1 cellular context compared by ENCODE assay signal in the genomic region with DNA sequence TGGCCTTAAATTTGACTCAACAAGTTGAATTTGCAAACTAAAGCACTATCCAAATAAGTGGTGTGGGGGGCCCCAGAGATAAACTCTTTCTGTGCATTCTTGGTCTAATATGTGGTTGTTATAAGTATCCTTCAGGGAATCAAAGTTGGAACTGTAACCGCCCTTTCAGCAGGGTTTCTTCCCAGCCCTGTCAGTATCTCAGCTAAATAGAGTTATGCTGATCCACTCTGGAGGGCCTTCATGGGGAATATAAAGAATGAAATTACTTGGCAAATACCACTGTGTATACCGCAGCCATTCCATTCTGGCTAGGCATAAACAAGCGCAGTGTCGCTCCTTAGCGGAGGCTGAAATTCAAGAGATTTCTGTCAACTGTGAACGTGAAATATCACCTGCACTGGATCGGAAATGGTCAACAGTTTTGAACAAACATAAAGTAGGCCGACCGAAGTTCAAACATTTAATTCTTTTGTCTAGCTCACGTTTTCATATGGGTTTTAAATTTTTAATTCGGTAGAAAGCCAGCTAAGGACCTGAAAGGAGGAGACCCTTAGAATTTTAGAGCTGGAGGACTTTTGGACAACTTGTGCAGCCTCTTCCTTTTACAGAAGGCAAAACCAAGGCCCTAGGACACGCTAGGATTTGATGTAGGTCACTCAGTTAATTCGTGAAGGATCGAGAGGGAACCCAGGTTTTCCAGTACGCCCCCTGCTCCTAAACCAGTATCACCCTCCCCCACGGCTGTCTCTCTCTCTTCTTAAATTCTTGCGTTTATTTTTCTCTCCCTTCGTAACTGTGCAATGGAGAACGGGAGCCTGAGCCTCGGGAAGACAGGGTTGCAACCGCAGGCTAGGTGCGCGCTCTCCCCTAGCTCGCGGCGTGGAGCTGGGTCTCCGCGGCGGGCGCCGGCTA.
TF ChIP-seq lines count a peak whose summit lies in the region.

No MANE protein-coding gene starts in this region.

TF ChIP-seq in HepG2, 621 proteins besides CTCF, POLR2A, EP300 and RAD21 (continued from another document and continues in another):
- TF ChIP-seq, protein P1, sequence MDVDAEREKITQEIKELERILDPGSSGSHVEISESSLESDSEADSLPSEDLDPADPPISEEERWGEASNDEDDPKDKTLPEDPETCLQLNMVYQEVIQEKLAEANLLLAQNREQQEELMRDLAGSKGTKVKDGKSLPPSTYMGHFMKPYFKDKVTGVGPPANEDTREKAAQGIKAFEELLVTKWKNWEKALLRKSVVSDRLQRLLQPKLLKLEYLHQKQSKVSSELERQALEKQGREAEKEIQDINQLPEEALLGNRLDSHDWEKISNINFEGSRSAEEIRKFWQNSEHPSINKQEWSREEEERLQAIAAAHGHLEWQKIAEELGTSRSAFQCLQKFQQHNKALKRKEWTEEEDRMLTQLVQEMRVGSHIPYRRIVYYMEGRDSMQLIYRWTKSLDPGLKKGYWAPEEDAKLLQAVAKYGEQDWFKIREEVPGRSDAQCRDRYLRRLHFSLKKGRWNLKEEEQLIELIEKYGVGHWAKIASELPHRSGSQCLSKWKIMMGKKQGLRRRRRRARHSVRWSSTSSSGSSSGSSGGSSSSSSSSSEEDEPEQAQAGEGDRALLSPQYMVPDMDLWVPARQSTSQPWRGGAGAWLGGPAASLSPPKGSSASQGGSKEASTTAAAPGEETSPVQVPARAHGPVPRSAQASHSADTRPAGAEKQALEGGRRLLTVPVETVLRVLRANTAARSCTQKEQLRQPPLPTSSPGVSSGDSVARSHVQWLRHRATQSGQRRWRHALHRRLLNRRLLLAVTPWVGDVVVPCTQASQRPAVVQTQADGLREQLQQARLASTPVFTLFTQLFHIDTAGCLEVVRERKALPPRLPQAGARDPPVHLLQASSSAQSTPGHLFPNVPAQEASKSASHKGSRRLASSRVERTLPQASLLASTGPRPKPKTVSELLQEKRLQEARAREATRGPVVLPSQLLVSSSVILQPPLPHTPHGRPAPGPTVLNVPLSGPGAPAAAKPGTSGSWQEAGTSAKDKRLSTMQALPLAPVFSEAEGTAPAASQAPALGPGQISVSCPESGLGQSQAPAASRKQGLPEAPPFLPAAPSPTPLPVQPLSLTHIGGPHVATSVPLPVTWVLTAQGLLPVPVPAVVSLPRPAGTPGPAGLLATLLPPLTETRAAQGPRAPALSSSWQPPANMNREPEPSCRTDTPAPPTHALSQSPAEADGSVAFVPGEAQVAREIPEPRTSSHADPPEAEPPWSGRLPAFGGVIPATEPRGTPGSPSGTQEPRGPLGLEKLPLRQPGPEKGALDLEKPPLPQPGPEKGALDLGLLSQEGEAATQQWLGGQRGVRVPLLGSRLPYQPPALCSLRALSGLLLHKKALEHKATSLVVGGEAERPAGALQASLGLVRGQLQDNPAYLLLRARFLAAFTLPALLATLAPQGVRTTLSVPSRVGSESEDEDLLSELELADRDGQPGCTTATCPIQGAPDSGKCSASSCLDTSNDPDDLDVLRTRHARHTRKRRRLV (CRISPR knock-in tag; IDR thresholded peaks at IDR 0.05) = 0 out of 2 replicates have a peak, but pooled peaks have one; percentile 50
- TF ChIP-seq, protein P2, sequence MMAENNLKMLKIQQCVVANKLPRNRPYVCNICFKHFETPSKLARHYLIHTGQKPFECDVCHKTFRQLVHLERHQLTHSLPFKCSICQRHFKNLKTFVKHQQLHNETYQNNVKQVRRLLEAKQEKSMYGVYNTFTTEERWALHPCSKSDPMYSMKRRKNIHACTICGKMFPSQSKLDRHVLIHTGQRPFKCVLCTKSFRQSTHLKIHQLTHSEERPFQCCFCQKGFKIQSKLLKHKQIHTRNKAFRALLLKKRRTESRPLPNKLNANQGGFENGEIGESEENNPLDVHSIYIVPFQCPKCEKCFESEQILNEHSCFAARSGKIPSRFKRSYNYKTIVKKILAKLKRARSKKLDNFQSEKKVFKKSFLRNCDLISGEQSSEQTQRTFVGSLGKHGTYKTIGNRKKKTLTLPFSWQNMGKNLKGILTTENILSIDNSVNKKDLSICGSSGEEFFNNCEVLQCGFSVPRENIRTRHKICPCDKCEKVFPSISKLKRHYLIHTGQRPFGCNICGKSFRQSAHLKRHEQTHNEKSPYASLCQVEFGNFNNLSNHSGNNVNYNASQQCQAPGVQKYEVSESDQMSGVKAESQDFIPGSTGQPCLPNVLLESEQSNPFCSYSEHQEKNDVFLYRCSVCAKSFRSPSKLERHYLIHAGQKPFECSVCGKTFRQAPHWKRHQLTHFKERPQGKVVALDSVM (CRISPR knock-in tag; IDR thresholded peaks at IDR 0.05) = no peak; the same call in 1 of the 2 replicates
- TF ChIP-seq POGZ (CRISPR knock-in tag; IDR thresholded peaks at IDR 0.05) (0 out of 2 replicates have a peak, but pooled peaks have one; percentile 27), ZNF44 (CRISPR knock-in tag; IDR thresholded peaks at IDR 0.05) (no peak), YEATS4 (CRISPR knock-in tag; IDR thresholded peaks at IDR 0.05; ENCODE audit: borderline replicate concordance) (no peak), HMGA1 (CRISPR knock-in tag; conservative IDR thresholded peaks at IDR 0.05) (no peak), SAP130 (CRISPR knock-in tag; IDR thresholded peaks at IDR 0.05; ENCODE audit: low read depth) (no peak; the same call in 1 of the 2 replicates), ZNF644 (CRISPR knock-in tag; IDR thresholded peaks at IDR 0.05; ENCODE audit: low read depth) (no peak), ZNF766 (CRISPR knock-in tag; IDR thresholded peaks at IDR 0.05; ENCODE audit: borderline replicate concordance) (no peak), ZNF383 (CRISPR knock-in tag; IDR thresholded peaks at IDR 0.05; ENCODE audit: borderline replicate concordance) (no peak), PPARG (CRISPR knock-in tag; conservative IDR thresholded peaks at IDR 0.05) (no peak), ZSCAN31 (CRISPR knock-in tag; IDR thresholded peaks at IDR 0.05; ENCODE audit: low read depth) (no peak), FOXA1 (IDR thresholded peaks at IDR 0.05) (no peak), FOXA1 (CRISPR knock-in tag; IDR thresholded peaks at IDR 0.05) (0 out of 2 replicates have a peak, but pooled peaks have one; percentile 3), ZBTB38 (CRISPR knock-in tag; IDR thresholded peaks at IDR 0.05) (no peak), XRCC5 (optimal IDR thresholded peaks at IDR 0.05; ENCODE audit: low read length) (no peak), ZBTB20 (CRISPR knock-in tag; IDR thresholded peaks at IDR 0.05; ENCODE audit: borderline replicate concordance, low read depth) (0 out of 2 replicates have a peak, but pooled peaks have one; percentile 18), ZNF549 (CRISPR knock-in tag; IDR thresholded peaks at IDR 0.05) (no peak), TAF15 (IDR thresholded peaks at IDR 0.05; ENCODE audit: low read depth, low read length, poor library complexity, severe bottlenecking) (no peak), FOXA3 (CRISPR knock-in tag; IDR thresholded peaks at IDR 0.05) (peak; percentile 33; the same call in 1 of the 2 replicates), MYNN (CRISPR knock-in tag; IDR thresholded peaks at IDR 0.05; ENCODE audit: low read depth) (peak; percentile 73; the same call in 1 of the 2 replicates), NPAS2 (CRISPR knock-in tag; IDR thresholded peaks at IDR 0.05; ENCODE audit: borderline replicate concordance) (no peak), FOXP1 (IDR thresholded peaks at IDR 0.05) (no peak), FOXP1 (CRISPR knock-in tag; IDR thresholded peaks at IDR 0.05) (peak; percentile 45; the same call in 1 of the 2 replicates), ZNF792 (CRISPR knock-in tag; IDR thresholded peaks at IDR 0.05) (no peak), ZNF572 (CRISPR knock-in tag; IDR thresholded peaks at IDR 0.05) (peak; percentile 87; the same call in 1 of the 2 replicates), SYNCRIP (IDR thresholded peaks at IDR 0.05; ENCODE audit: insufficient read depth, low read depth, low read length) (no peak), ZBTB8A (CRISPR knock-in tag; IDR thresholded peaks at IDR 0.05; ENCODE audit: borderline replicate concordance, low read depth) (no peak), CENPX (CRISPR knock-in tag; IDR thresholded peaks at IDR 0.05) (no peak), ERF (CRISPR knock-in tag; IDR thresholded peaks at IDR 0.05) (no peak), SAFB2 (CRISPR knock-in tag; IDR thresholded peaks at IDR 0.05; ENCODE audit: borderline replicate concordance, low read depth) (no peak), ZNF260 (CRISPR knock-in tag; IDR thresholded peaks at IDR 0.05; ENCODE audit: borderline replicate concordance, low read depth) (no peak), NR2F6 (IDR thresholded peaks at IDR 0.05) (no peak), NR2F6 (CRISPR knock-in tag; IDR thresholded peaks at IDR 0.05) (no peak), LCORL (IDR thresholded peaks at IDR 0.05) (no peak), LCORL (CRISPR knock-in tag; IDR thresholded peaks at IDR 0.05) (0 out of 2 replicates have a peak, but pooled peaks have one; percentile 41), CENPT (CRISPR knock-in tag; IDR thresholded peaks at IDR 0.05; ENCODE audit: low read depth) (no peak), SNAI1 (CRISPR knock-in tag; IDR thresholded peaks at IDR 0.05; ENCODE audit: borderline replicate concordance) (0 out of 2 replicates have a peak, but pooled peaks have one; percentile 38), ZNF550 (CRISPR knock-in tag; IDR thresholded peaks at IDR 0.05; ENCODE audit: borderline replicate concordance) (no peak), TBX3 (IDR thresholded peaks at IDR 0.05; ENCODE audit: borderline replicate concordance) (no peak), ZMYM4 (CRISPR knock-in tag; IDR thresholded peaks at IDR 0.05) (no peak)
- TF ChIP-seq, protein P3, sequence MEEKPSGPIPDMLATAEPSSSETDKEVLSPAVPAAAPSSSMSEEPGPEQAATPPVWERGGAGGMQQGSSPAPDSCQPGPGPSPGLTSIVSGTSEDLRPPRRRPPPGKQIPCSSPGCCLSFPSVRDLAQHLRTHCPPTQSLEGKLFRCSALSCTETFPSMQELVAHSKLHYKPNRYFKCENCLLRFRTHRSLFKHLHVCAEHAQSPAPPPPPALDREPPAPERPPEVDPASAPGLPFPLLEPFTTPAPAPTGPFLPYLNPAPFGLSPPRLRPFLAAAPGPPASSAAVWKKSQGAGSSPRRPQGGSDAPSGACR (CRISPR knock-in tag; IDR thresholded peaks at IDR 0.05) = 0 out of 2 replicates have a peak, but pooled peaks have one; percentile 14
- TF ChIP-seq, protein P4, sequence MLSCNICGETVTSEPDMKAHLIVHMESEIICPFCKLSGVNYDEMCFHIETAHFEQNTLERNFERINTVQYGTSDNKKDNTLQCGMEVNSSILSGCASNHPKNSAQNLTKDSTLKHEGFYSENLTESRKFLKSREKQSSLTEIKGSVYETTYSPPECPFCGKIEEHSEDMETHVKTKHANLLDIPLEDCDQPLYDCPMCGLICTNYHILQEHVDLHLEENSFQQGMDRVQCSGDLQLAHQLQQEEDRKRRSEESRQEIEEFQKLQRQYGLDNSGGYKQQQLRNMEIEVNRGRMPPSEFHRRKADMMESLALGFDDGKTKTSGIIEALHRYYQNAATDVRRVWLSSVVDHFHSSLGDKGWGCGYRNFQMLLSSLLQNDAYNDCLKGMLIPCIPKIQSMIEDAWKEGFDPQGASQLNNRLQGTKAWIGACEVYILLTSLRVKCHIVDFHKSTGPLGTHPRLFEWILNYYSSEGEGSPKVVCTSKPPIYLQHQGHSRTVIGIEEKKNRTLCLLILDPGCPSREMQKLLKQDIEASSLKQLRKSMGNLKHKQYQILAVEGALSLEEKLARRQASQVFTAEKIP (CRISPR knock-in tag; IDR thresholded peaks at IDR 0.05; ENCODE audit: borderline replicate concordance) = no peak
- TF ChIP-seq, protein P5, sequence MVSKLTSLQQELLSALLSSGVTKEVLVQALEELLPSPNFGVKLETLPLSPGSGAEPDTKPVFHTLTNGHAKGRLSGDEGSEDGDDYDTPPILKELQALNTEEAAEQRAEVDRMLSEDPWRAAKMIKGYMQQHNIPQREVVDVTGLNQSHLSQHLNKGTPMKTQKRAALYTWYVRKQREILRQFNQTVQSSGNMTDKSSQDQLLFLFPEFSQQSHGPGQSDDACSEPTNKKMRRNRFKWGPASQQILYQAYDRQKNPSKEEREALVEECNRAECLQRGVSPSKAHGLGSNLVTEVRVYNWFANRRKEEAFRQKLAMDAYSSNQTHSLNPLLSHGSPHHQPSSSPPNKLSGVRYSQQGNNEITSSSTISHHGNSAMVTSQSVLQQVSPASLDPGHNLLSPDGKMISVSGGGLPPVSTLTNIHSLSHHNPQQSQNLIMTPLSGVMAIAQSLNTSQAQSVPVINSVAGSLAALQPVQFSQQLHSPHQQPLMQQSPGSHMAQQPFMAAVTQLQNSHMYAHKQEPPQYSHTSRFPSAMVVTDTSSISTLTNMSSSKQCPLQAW (CRISPR knock-in tag; IDR thresholded peaks at IDR 0.05) = 0 out of 2 replicates have a peak, but pooled peaks have one; percentile 40
- TF ChIP-seq, protein P6, sequence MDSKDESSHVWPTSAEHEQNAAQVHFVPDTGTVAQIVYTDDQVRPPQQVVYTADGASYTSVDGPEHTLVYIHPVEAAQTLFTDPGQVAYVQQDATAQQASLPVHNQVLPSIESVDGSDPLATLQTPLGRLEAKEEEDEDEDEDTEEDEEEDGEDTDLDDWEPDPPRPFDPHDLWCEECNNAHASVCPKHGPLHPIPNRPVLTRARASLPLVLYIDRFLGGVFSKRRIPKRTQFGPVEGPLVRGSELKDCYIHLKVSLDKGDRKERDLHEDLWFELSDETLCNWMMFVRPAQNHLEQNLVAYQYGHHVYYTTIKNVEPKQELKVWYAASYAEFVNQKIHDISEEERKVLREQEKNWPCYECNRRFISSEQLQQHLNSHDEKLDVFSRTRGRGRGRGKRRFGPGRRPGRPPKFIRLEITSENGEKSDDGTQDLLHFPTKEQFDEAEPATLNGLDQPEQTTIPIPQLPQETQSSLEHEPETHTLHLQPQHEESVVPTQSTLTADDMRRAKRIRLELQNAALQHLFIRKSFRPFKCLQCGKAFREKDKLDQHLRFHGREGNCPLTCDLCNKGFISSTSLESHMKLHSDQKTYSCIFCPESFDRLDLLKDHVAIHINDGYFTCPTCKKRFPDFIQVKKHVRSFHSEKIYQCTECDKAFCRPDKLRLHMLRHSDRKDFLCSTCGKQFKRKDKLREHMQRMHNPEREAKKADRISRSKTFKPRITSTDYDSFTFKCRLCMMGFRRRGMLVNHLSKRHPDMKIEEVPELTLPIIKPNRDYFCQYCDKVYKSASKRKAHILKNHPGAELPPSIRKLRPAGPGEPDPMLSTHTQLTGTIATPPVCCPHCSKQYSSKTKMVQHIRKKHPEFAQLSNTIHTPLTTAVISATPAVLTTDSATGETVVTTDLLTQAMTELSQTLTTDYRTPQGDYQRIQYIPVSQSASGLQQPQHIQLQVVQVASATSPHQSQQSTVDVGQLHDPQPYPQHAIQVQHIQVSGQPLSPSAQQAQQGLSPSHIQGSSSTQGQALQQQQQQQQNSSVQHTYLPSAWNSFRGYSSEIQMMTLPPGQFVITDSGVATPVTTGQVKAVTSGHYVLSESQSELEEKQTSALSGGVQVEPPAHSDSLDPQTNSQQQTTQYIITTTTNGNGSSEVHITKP (CRISPR knock-in tag; IDR thresholded peaks at IDR 0.05; ENCODE audit: low read depth) = 0 out of 2 replicates have a peak, but pooled peaks have one; percentile 33
